In the genomic region with DNA sequence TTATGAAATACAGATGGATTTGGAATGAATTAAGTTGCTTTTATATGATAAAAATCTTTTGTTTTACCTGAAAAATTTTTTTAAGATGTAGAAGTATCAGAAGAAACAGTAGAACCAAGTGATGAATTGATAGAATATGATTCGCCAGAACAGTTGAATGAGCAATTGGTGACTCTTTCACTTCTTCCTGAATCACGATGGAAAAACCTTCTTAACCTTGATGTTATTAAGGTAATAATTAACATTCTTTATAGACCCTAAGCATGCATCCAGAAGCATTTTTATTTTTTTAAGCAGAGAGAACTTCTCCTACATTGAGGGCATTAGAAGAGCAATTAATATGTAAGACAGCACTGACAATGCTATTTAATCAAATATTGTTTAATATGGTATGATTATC, we compare ENCODE assay signal across 24 cellular contexts. TPM values are rescaled to one million over a fixed set of nuclear protein-coding genes. Genes with fewer than 3 reads are reported as not detected.
"Had no signal": no experiment of that assay in that cellular context is flagged by ENCODE, and none has a peak within 500 bp of the region (broad histone marks: within the 10 kb centered on the region; RNA-seq: fewer than 3 reads in every experiment).

No MANE protein-coding gene starts in this region.

- ATAC-seq: activated CD4-positive, alpha-beta T cell treated with anti-CD3 and anti-CD28 coated beads for 36 hours; naive thymus-derived CD4-positive, alpha-beta T cell; pancreas; SK-N-SH treated with all-trans-retinoic acid at 6 μM for 48 hours had no signal

- H3K4me3 Mint-ChIP-seq: activated B cell treated with CpG ODN at 0.5 μM for 24 hours; activated CD4-positive, alpha-beta T cell treated with anti-CD3 and anti-CD28 coated beads for 36 hours; central memory CD8-positive, alpha-beta T cell; memory B cell; naive thymus-derived CD4-positive, alpha-beta T cell; neural crest cell had no signal

- H3K27me3 Mint-ChIP-seq: activated B cell treated with CpG ODN at 0.5 μM for 24 hours; activated CD4-positive, alpha-beta T cell treated with anti-CD3 and anti-CD28 coated beads for 36 hours; central memory CD8-positive, alpha-beta T cell; memory B cell; naive thymus-derived CD4-positive, alpha-beta T cell had no signal

- H3K4me1 Mint-ChIP-seq: activated B cell treated with CpG ODN at 0.5 μM for 24 hours, neural crest cell had no signal

- H3K27ac Mint-ChIP-seq: activated B cell treated with CpG ODN at 0.5 μM for 24 hours; activated CD4-positive, alpha-beta T cell treated with anti-CD3 and anti-CD28 coated beads for 36 hours; memory B cell; naive thymus-derived CD4-positive, alpha-beta T cell had no signal

- DNase-seq: activated B cell treated with CpG ODN at 0.5 μM for 24 hours; activated CD4-positive, alpha-beta T cell treated with anti-CD3 and anti-CD28 coated beads for 36 hours; activated CD8-positive, alpha-beta memory T cell treated with anti-CD3 and anti-CD28 coated beads for 24 hours; activated gamma-delta T cell treated with Interleukin-2 at 50 U/mL for 16 hours; activated naive CD4-positive, alpha-beta T cell treated with anti-CD3 and anti-CD28 coated beads, Interleukin-2, amount 50 U/mL, for 16 hours; anterior cingulate cortex; dermis blood vessel endothelial cell; effector CD4-positive, alpha-beta T cell; glutamatergic neuron; midbrain; naive thymus-derived CD4-positive, alpha-beta T cell; nucleus accumbens; pancreas; spleen; stimulated activated naive CD4-positive, alpha-beta T cell treated with Interleukin-2 at 50 U/mL for 16 hours; T-helper 2 cell; transverse colon had no signal

- H3K9me3 Mint-ChIP-seq: activated B cell treated with CpG ODN at 0.5 μM for 24 hours; central memory CD8-positive, alpha-beta T cell; memory B cell; naive thymus-derived CD4-positive, alpha-beta T cell; neural crest cell had no signal

- H3K9me3 ChIP-seq: pancreas, prostate gland, right atrium auricular region, spleen, transverse colon had no signal

RNA-seq across cellular contexts. Expression of a gene that starts 49.4 kb away (rescaled TPM):
- total RNA-seq: activated B cell treated with CpG ODN at 0.5 μM for 24 hours, frontal cortex, neural crest cell had no signal
